1 cellular context compared by ENCODE assay signal in the genomic region with DNA sequence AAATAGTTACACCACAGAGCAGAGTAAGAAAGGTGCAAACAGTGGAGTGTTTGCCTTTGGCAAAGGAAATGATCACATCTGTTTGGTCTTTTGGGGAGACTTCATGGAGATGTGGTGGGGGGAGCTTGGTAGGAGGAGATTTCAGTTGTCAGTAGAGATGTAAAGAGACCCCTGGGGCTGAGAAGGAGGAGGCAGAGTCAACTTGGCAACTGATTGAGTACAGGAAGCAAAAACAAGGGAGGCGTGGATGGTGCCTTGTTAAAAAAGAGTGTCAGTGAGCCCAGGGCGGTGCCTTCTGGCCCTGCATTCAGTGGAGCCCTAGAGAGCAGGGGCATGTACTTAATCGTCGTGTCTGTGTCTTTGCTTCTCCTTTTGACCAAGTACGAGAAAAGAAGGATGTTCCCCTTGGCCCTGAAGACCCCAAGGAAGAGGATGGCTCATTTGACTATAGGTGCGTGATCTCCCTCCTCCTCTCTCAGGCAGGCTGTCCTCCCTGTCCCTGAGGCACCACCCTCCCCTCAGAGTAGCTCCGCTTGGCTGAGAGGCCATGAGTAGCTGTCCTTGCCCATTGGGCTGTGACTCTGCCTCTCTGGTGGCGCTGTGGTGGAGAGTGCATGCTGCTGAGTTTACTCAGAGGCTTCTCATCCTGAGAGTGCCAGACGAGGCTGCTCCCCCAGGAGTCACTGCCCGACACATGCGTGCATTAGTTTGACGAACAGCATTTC.
TF ChIP-seq lines count a peak whose summit lies in the region.

No MANE protein-coding gene starts in this region.

TF ChIP-seq in HepG2, 621 proteins besides CTCF, POLR2A, EP300 and RAD21:
- no peak for TF ChIP-seq HNRNPLL (IDR thresholded peaks at IDR 0.05; ENCODE audit: low read depth, low read length, poor library complexity, severe bottlenecking)
- peak; percentile 54; the same call in 1 of the 2 replicates for TF ChIP-seq ZNF263 (CRISPR knock-in tag; IDR thresholded peaks at IDR 0.05)
- TF ChIP-seq ONECUT2 (CRISPR knock-in tag; IDR thresholded peaks at IDR 0.05), result no peak
- TF ChIP-seq, protein P1, sequence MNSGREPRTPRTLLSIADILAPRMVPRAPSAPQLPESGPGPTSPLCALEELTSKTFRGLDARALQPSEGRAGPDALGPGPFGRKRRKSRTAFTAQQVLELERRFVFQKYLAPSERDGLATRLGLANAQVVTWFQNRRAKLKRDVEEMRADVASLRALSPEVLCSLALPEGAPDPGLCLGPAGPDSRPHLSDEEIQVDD (CRISPR knock-in tag; IDR thresholded peaks at IDR 0.05; ENCODE audit: borderline replicate concordance), result no peak
- TF ChIP-seq, protein P2, sequence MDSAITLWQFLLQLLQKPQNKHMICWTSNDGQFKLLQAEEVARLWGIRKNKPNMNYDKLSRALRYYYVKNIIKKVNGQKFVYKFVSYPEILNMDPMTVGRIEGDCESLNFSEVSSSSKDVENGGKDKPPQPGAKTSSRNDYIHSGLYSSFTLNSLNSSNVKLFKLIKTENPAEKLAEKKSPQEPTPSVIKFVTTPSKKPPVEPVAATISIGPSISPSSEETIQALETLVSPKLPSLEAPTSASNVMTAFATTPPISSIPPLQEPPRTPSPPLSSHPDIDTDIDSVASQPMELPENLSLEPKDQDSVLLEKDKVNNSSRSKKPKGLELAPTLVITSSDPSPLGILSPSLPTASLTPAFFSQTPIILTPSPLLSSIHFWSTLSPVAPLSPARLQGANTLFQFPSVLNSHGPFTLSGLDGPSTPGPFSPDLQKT (CRISPR knock-in tag; IDR thresholded peaks at IDR 0.05; ENCODE audit: borderline replicate concordance), result no peak
- TF ChIP-seq KAT7 (CRISPR knock-in tag; IDR thresholded peaks at IDR 0.05; ENCODE audit: borderline replicate concordance), result no peak
- no peak for TF ChIP-seq GTF2F1 (IDR thresholded peaks at IDR 0.05; ENCODE audit: low read length)
- TF ChIP-seq ZNF224 (CRISPR knock-in tag; IDR thresholded peaks at IDR 0.05), result no peak
- TF ChIP-seq TAF1 (CRISPR knock-in tag; IDR thresholded peaks at IDR 0.05), result no peak
